Comparison of ENCODE assay signal across 7 cellular contexts in genomic region chr2:42593282-42593681, GRCh38.
"Had no signal": no experiment of that assay in that cellular context is flagged by ENCODE, and none has a peak within 500 bp of the region (broad histone marks: within the 10 kb centered on the region; RNA-seq: fewer than 3 reads in every experiment).

No MANE protein-coding gene starts in this region.

- H3K4me3 ChIP-seq: GM12878 had no signal

- FAIRE-seq: G401.6, GM12878, GM12892, GM18507, GM19239 had no signal

- DNase-seq: GDM1, GF-D8 had no signal

- ATAC-seq: GM12878 had no signal
